In the genomic region with DNA sequence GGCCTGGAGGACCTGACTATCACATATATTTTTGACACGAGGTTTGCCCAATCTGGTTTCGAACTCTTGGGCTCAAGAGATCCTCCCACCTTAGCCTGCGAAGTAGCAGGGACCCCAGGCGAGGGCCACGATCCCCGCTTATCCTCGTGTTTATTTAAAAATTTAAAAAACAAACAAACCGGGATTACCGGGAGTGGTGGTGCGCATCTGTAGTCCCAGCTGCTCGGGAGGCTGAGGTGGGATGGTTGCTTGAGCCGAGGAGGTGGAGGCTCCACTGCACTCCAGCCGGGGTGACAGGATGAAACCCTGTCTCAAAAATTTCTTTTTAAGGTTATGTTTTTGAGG, we compare ENCODE assay signal across 9 cellular contexts. TPM values are rescaled to one million over a fixed set of nuclear protein-coding genes. Genes with fewer than 3 reads are reported as not detected.
DNase-seq lines count a peak whose midpoint lies in the region; ATAC-seq, FAIRE-seq and TF ChIP-seq lines count a peak whose summit lies in the region.
"Had no signal": no experiment of that assay in that cellular context is flagged by ENCODE, and none has a peak within 500 bp of the region (broad histone marks: within the 10 kb centered on the region; RNA-seq: fewer than 3 reads in every experiment).

No MANE protein-coding gene starts in this region.

- CTCF ChIA-PET in activated CD4-positive, alpha-beta T cell treated with anti-CD3 and anti-CD28 coated beads, Interleukin-2, amount 10 ng/mL, durations not matched to agents 7 days and 5 days (lab: Charles Lee): interaction anchor here (1.1 to 3.3 kb wide), 3 partner anchors 12 to 564 kb away, joined by 3 to 14 read pairs (median 4); a partner anchor contains a TSS
- CTCF ChIA-PET in HepG2 (lab: Yijun Ruan, JAX; ENCODE audit: low intra/inter-chr PET ratio, low total read pairs): no interaction called here

- H3K27ac Mint-ChIP-seq in activated CD4-positive, alpha-beta T cell treated with anti-CD3 and anti-CD28 coated beads, Interleukin-2, amount 10 ng/mL, durations not matched to agents 7 days and 5 days: peak overlapping the region; percentile 97

- H3K27me3 ChIP-seq in HepG2 (ENCODE audit: control insufficient read depth in 1 of 2, insufficient read depth in 2 of 2, low read length in 2 of 2) (no peaks in the 10 kb centered on the region; a peak in 1 of 5 replicates), thoracic aorta (replicated peaks; ENCODE audit: insufficient read depth) (no peaks in the 10 kb centered on the region)

- H3K27ac ChIP-seq in angular gyrus (ENCODE audit: low read depth, low read length): peak overlapping the region; percentile 75
- peak overlapping the region; percentile 85 for H3K27ac ChIP-seq in HepG2 (ENCODE audit: extremely low read length, insufficient read depth, low read length)
- H3K27ac ChIP-seq in thoracic aorta: peak overlapping the region; percentile 63 to 74

- peak overlapping the region; percentile 74 for H2AFZ ChIP-seq in HepG2 (ENCODE audit: low read length)

- in situ Hi-C loops in HepG2 (cut with HindIII; ENCODE audit: extremely low pct_ligation_motif_present, low pct_unique_long_range_greater_than_20kb): no loop called here

- peak overlapping the region; percentile 94 for H3K4me2 ChIP-seq in HepG2 (ENCODE audit: low read depth, low read length)

- H3K36me3 Mint-ChIP-seq in activated CD4-positive, alpha-beta T cell treated with anti-CD3 and anti-CD28 coated beads, Interleukin-2, amount 10 ng/mL, durations not matched to agents 7 days and 5 days (ENCODE audit: low read depth): peaks cover 15% of the 10 kb centered on the region

- peaks cover 17% of the 10 kb centered on the region for H3K79me2 ChIP-seq in HepG2 (ENCODE audit: insufficient read depth, low read length)

- DNase-seq in activated CD4-positive, alpha-beta T cell treated with anti-CD3 and anti-CD28 coated beads, Interleukin-2, amount 10 ng/mL, durations not matched to agents 7 days and 5 days: no peak
- no peak for DNase-seq in activated CD4-positive, alpha-beta T cell treated with anti-CD3 and anti-CD28 coated beads for 48 hours
- no peak for DNase-seq in HepG2 (ENCODE audit: low spot score)
- no peak for DNase-seq in thoracic aorta (ENCODE audit: low spot score)
- no peak for DNase-seq in germinal center (ENCODE audit: low spot score)
- no peak for DNase-seq in NCI-H526 treated with DMSO at 0.1 percent for 48 hours (lab: John Stamatoyannopoulos, UW)
- DNase-seq in GM10266 (ENCODE audit: extremely low spot score): no peak

- H3K4me1 ChIP-seq in HepG2 (ENCODE audit: insufficient read depth, low read length) (peaks cover 20% of the 10 kb centered on the region), thoracic aorta (ENCODE audit: control insufficient read depth in 1 of 2, low read depth in 2 of 2) (peaks cover 12 to 16% of the 10 kb centered on the region in 2 donors)

- H3K27me3 Mint-ChIP-seq in activated CD4-positive, alpha-beta T cell treated with anti-CD3 and anti-CD28 coated beads, Interleukin-2, amount 10 ng/mL, durations not matched to agents 7 days and 5 days: no peaks in the 10 kb centered on the region

- H3K4me1 Mint-ChIP-seq in activated CD4-positive, alpha-beta T cell treated with anti-CD3 and anti-CD28 coated beads, Interleukin-2, amount 10 ng/mL, durations not matched to agents 7 days and 5 days: peaks cover 24% of the 10 kb centered on the region

- peak overlapping the region; percentile 94 to 98 (median 95); a peak in 5 of 6 replicates for H3K4me3 ChIP-seq in HepG2 (replicated peaks in 1 of 3; ENCODE audit: insufficient read depth in 1 of 3, low read depth in 2 of 3, low read length in 3 of 3)
- H3K4me3 ChIP-seq in thoracic aorta: peak overlapping the region; percentile 94

- no peak for TF ChIP-seq EP300 in HepG2 (IDR thresholded peaks at IDR 0.05; ENCODE audit: low read depth in 2 of 2, low read length in 2 of 2)
- TF ChIP-seq EP300 in HepG2 (CRISPR knock-in tag; IDR thresholded peaks at IDR 0.05; ENCODE audit: borderline replicate concordance): no peak

- no peaks in the 10 kb centered on the region for H3K9me3 Mint-ChIP-seq in activated CD4-positive, alpha-beta T cell treated with anti-CD3 and anti-CD28 coated beads, Interleukin-2, amount 10 ng/mL, durations not matched to agents 7 days and 5 days

- H3K9ac ChIP-seq in HepG2 (ENCODE audit: insufficient read depth, low read depth, low read length): peak overlapping the region; percentile 95

- TF ChIP-seq CTCF in HepG2 (CRISPR knock-in tag; IDR thresholded peaks at IDR 0.05): no peak
- no peak for TF ChIP-seq CTCF in thoracic aorta (IDR thresholded peaks at IDR 0.05)
- TF ChIP-seq CTCF in GM10266 (IDR thresholded peaks at IDR 0.05; ENCODE audit: control insufficient read depth, insufficient read depth, low read depth, missing control alignments): no peak

- ATAC-seq in HepG2 (no peak), thoracic aorta (ENCODE audit: insufficient number of reproducible peaks, low FRiP score, low read depth) (no peak)

- POLR2A ChIA-PET in activated CD4-positive, alpha-beta T cell treated with anti-CD3 and anti-CD28 coated beads, Interleukin-2, amount 10 ng/mL, durations not matched to agents 7 days and 5 days (lab: Charles Lee): interaction anchor here (1.5 kb wide), 1 partner anchor 62 kb away, joined by 5 read pairs; no protein-coding TSS in a partner anchor
- POLR2A ChIA-PET in HepG2 (lab: Yijun Ruan, JAX): interaction anchor here (1.0 to 1.6 kb wide), 10 partner anchors 9 to 919 kb away, joined by 3 to 15 read pairs (median 4); a partner anchor contains a TSS

- H3K4me3 Mint-ChIP-seq in activated CD4-positive, alpha-beta T cell treated with anti-CD3 and anti-CD28 coated beads, Interleukin-2, amount 10 ng/mL, durations not matched to agents 7 days and 5 days: peak overlapping the region; percentile 97

- no peak for FAIRE-seq in HepG2 (lab: Jason Lieb, UNC)

- WGBS in HepG2 (ENCODE audit: low lambda C conversion rate): 20% methylated on average over 13 of the region's 13 CpGs

- H4K20me1 ChIP-seq in HepG2 (ENCODE audit: insufficient read depth, low read length): no peaks in the 10 kb centered on the region

- intact Hi-C loops in HepG2 (cut with micrococcal nuclease; ENCODE audit: unreplicated experiment): no loop called here

- no peak for TF ChIP-seq RAD21 in HepG2 (CRISPR knock-in tag; IDR thresholded peaks at IDR 0.05)

- BruUV-seq in HepG2 (replicated peaks; lab: Mats Ljungman, UMichigan): TSS peak; percentile 98

- no peaks in the 10 kb centered on the region for H3K9me3 ChIP-seq in HepG2 (ENCODE audit: low read length)
- H3K9me3 ChIP-seq in thoracic aorta: no peaks in the 10 kb centered on the region

- H3K36me3 ChIP-seq in HepG2 (replicated peaks in 1 of 2; ENCODE audit: control insufficient read depth in 1 of 2, insufficient read depth in 2 of 2, low read length in 2 of 2) (peaks cover 6 to 17% of the 10 kb centered on the region in 2 experiments; a peak in 4 of 5 replicates), thoracic aorta (peaks cover 11% of the 10 kb centered on the region)

- TF ChIP-seq POLR2A in HepG2 (IDR thresholded peaks at IDR 0.05; ENCODE audit: insufficient read depth in 1 of 2, low read depth in 2 of 2, low read length in 2 of 2): no peak

RNA-seq across cellular contexts. Expression of a gene that starts 0.5 kb away (rescaled TPM):
- 10 to 100 TPM; 82.5 to 87.4 TPM for total RNA-seq in activated CD4-positive, alpha-beta T cell treated with anti-CD3 and anti-CD28 coated beads, Interleukin-2, amount 10 ng/mL, durations not matched to agents 7 days and 5 days
- 67.6 and 68.7 TPM in 2 replicates for total RNA-seq in HepG2 (2016; rRNA removed; fragmentation: Illumina TruSeq; extraction: Trizol)
- 16.6 and 19.3 TPM in 2 replicates for total RNA-seq in HepG2 (2016; cell fraction: cytosol; rRNA removed; fragmentation: Illumina TruSeq; extraction: Trizol; ENCODE audit: low read depth)
- 64.1 and 68.9 TPM in 2 replicates for total RNA-seq in HepG2 (2016; cell fraction: insoluble cytoplasmic fraction; rRNA removed; fragmentation: Illumina TruSeq; extraction: Trizol)
- 19.3 and 22.8 TPM in 2 replicates for total RNA-seq in HepG2 (2016; cell fraction: membrane; rRNA removed; fragmentation: Illumina TruSeq; extraction: Trizol)
- total RNA-seq in HepG2 (2016; cell fraction: nucleus; rRNA removed; fragmentation: Illumina TruSeq; extraction: Trizol): 56.2 and 67.2 TPM in 2 replicates
- polyA plus RNA-seq in HepG2 (2011; rRNA removed): 37.4 and 48.4 TPM in 2 replicates
- polyA plus RNA-seq in HepG2 (2011; cell fraction: cytosol; rRNA removed): 33.5 and 35.4 TPM in 2 replicates
- 128 and 156 TPM in 2 replicates for polyA plus RNA-seq in HepG2 (2011; cell fraction: nucleus; rRNA removed)
- 38.0 and 43.1 TPM in 2 replicates for polyA plus RNA-seq in HepG2 (2012)
- 7.9 and 8.4 TPM in 2 replicates for polyA plus RNA-seq in HepG2 (2016; cell fraction: cytosol; fragmentation: Illumina TruSeq; extraction: Trizol; ENCODE audit: low read depth)
- polyA plus RNA-seq in HepG2 (2016; cell fraction: insoluble cytoplasmic fraction; fragmentation: Illumina TruSeq; extraction: Trizol; ENCODE audit: low read depth): 64.7 and 72.3 TPM in 2 replicates
- 9.4 and 13.9 TPM in 2 replicates for polyA plus RNA-seq in HepG2 (2016; cell fraction: membrane; fragmentation: Illumina TruSeq; extraction: Trizol; ENCODE audit: low read depth)
- 144 and 154 TPM in 2 replicates for polyA plus RNA-seq in HepG2 (2016; cell fraction: nucleus; fragmentation: Illumina TruSeq; extraction: Trizol; ENCODE audit: insufficient read depth, low read depth)
- 34.2 and 70.1 TPM in 2 replicates for polyA minus RNA-seq in HepG2 (2011; rRNA and poly(A)+ RNA removed; ENCODE audit: low replicate concordance)
- polyA minus RNA-seq in HepG2 (2011; cell fraction: cytosol; rRNA and poly(A)+ RNA removed): 21.7 and 22.2 TPM in 2 replicates
- polyA minus RNA-seq in HepG2 (2011; cell fraction: nucleus; rRNA and poly(A)+ RNA removed): 95.5 and 98.0 TPM in 2 replicates
- 10 to 100 TPM; 78.5 to 78.9 TPM for total RNA-seq in thoracic aorta

RNA-seq across cellular contexts. Expression of a gene that starts 40.3 kb away (rescaled TPM):
- 10 to 100 TPM; 88.1 to 93.8 TPM for total RNA-seq in activated CD4-positive, alpha-beta T cell treated with anti-CD3 and anti-CD28 coated beads, Interleukin-2, amount 10 ng/mL, durations not matched to agents 7 days and 5 days
- total RNA-seq in HepG2 (2016; rRNA removed; fragmentation: Illumina TruSeq; extraction: Trizol) (30.3 and 31.8 TPM in 2 replicates), thoracic aorta (10 to 100 TPM; 50.8 to 57.4 TPM)
- 135 and 147 TPM in 2 replicates for total RNA-seq in HepG2 (2016; cell fraction: cytosol; rRNA removed; fragmentation: Illumina TruSeq; extraction: Trizol; ENCODE audit: low read depth)
- 25.7 and 30.7 TPM in 2 replicates for total RNA-seq in HepG2 (2016; cell fraction: insoluble cytoplasmic fraction; rRNA removed; fragmentation: Illumina TruSeq; extraction: Trizol)
- total RNA-seq in HepG2 (2016; cell fraction: membrane; rRNA removed; fragmentation: Illumina TruSeq; extraction: Trizol): 114 and 136 TPM in 2 replicates
- total RNA-seq in HepG2 (2016; cell fraction: nucleus; rRNA removed; fragmentation: Illumina TruSeq; extraction: Trizol): 26.5 and 27.5 TPM in 2 replicates
- 27.9 and 28.9 TPM in 2 replicates for polyA plus RNA-seq in HepG2 (2011; rRNA removed)
- 31.9 and 46.3 TPM in 2 replicates for polyA plus RNA-seq in HepG2 (2011; cell fraction: cytosol; rRNA removed)
- 45.6 and 49.3 TPM in 2 replicates for polyA plus RNA-seq in HepG2 (2011; cell fraction: nucleus; rRNA removed)
- polyA plus RNA-seq in HepG2 (2012): 65.4 and 89.3 TPM in 2 replicates
- polyA plus RNA-seq in HepG2 (2016; cell fraction: cytosol; fragmentation: Illumina TruSeq; extraction: Trizol; ENCODE audit: low read depth): 838 and 884 TPM in 2 replicates
- polyA plus RNA-seq in HepG2 (2016; cell fraction: insoluble cytoplasmic fraction; fragmentation: Illumina TruSeq; extraction: Trizol; ENCODE audit: low read depth): 117 and 162 TPM in 2 replicates
- 559 and 572 TPM in 2 replicates for polyA plus RNA-seq in HepG2 (2016; cell fraction: membrane; fragmentation: Illumina TruSeq; extraction: Trizol; ENCODE audit: low read depth)
- 139 and 141 TPM in 2 replicates for polyA plus RNA-seq in HepG2 (2016; cell fraction: nucleus; fragmentation: Illumina TruSeq; extraction: Trizol; ENCODE audit: insufficient read depth, low read depth)
- polyA minus RNA-seq in HepG2 (2011; rRNA and poly(A)+ RNA removed; ENCODE audit: low replicate concordance): 88.7 and 179 TPM in 2 replicates
- 52.4 and 61.3 TPM in 2 replicates for polyA minus RNA-seq in HepG2 (2011; cell fraction: cytosol; rRNA and poly(A)+ RNA removed)
- 19.2 and 22.9 TPM in 2 replicates for polyA minus RNA-seq in HepG2 (2011; cell fraction: nucleus; rRNA and poly(A)+ RNA removed)

RNA-seq across cellular contexts. Expression of a gene that starts 53.1 kb away (rescaled TPM):
- not detected for total RNA-seq in activated CD4-positive, alpha-beta T cell treated with anti-CD3 and anti-CD28 coated beads, Interleukin-2, amount 10 ng/mL, durations not matched to agents 7 days and 5 days
- 3.7 and 7.1 TPM in 2 replicates for total RNA-seq in HepG2 (2016; rRNA removed; fragmentation: Illumina TruSeq; extraction: Trizol)
- total RNA-seq in HepG2 (2016; cell fraction: cytosol; rRNA removed; fragmentation: Illumina TruSeq; extraction: Trizol; ENCODE audit: low read depth): 4.0 and 4.1 TPM in 2 replicates
- total RNA-seq in HepG2 (2016; cell fraction: insoluble cytoplasmic fraction; rRNA removed; fragmentation: Illumina TruSeq; extraction: Trizol): 3.6 and 8.1 TPM in 2 replicates
- total RNA-seq in HepG2 (2016; cell fraction: membrane; rRNA removed; fragmentation: Illumina TruSeq; extraction: Trizol): 4.8 TPM in 2 replicates
- 5.4 and 6.7 TPM in 2 replicates for total RNA-seq in HepG2 (2016; cell fraction: nucleus; rRNA removed; fragmentation: Illumina TruSeq; extraction: Trizol)
- polyA plus RNA-seq in HepG2 (2011; rRNA removed): 11.8 and 16.7 TPM in 2 replicates
- polyA plus RNA-seq in HepG2 (2011; cell fraction: cytosol; rRNA removed): 10.8 and 16.3 TPM in 2 replicates
- polyA plus RNA-seq in HepG2 (2011; cell fraction: nucleus; rRNA removed): 17.0 and 17.1 TPM in 2 replicates
- 6.6 and 7.0 TPM in 2 replicates for polyA plus RNA-seq in HepG2 (2012)
- 4.2 and 4.5 TPM in 2 replicates for polyA plus RNA-seq in HepG2 (2016; cell fraction: cytosol; fragmentation: Illumina TruSeq; extraction: Trizol; ENCODE audit: low read depth)
- 5.6 and 6.9 TPM in 2 replicates for polyA plus RNA-seq in HepG2 (2016; cell fraction: insoluble cytoplasmic fraction; fragmentation: Illumina TruSeq; extraction: Trizol; ENCODE audit: low read depth)
- polyA plus RNA-seq in HepG2 (2016; cell fraction: membrane; fragmentation: Illumina TruSeq; extraction: Trizol; ENCODE audit: low read depth): 5.1 and 5.7 TPM in 2 replicates
- polyA plus RNA-seq in HepG2 (2016; cell fraction: nucleus; fragmentation: Illumina TruSeq; extraction: Trizol; ENCODE audit: insufficient read depth, low read depth): 23.4 and 24.9 TPM in 2 replicates
- polyA minus RNA-seq in HepG2 (2011; rRNA and poly(A)+ RNA removed; ENCODE audit: low replicate concordance): 1.6 and 14.9 TPM in 2 replicates
- 5.7 and 6.9 TPM in 2 replicates for polyA minus RNA-seq in HepG2 (2011; cell fraction: cytosol; rRNA and poly(A)+ RNA removed)
- 9.3 and 9.4 TPM in 2 replicates for polyA minus RNA-seq in HepG2 (2011; cell fraction: nucleus; rRNA and poly(A)+ RNA removed)
- not detected for total RNA-seq in thoracic aorta
- total RNA-seq: RPMI7951 had no signal
